In the genomic region with DNA sequence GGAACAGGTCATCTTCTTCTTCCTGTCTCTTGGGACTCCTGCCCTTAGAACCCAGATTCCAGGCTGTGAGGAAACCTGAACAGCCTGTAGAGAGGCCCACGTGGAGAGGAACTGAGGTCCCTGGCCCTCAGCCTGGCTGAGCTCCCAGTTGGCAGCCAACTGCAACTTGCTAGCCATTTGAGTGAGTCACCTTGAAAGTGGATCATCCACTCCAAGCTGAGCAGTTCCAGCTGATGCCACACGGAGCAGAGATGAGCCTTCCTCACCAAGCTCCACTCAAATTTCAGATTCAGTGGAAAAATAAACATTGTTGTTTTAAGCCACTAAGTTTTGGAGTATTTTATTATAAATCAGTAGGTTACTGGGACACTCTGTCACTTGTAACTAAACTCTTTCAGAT, we compare ENCODE assay signal across 8 cellular contexts.
DNase-seq lines count a peak whose midpoint lies in the region; TF ChIP-seq lines count a peak whose summit lies in the region.

No MANE protein-coding gene starts in this region.

- no peak overlapping the region for H3K27ac Mint-ChIP-seq in nephron
- H3K27ac Mint-ChIP-seq in activated T-helper 1 cell treated with anti-CD3 and anti-CD28 coated beads, Interleukin-12 subunit alpha, Interleukin-12 subunit beta, Interleukin-2, Interleukin-4 antibody, amounts not matched to agents 30 ng/mL and 10 ng/mL and 1 ng/mL, durations not matched to agents 14 hours and 24 hours and 36 hours, result no peak overlapping the region

- no peaks in the 10 kb centered on the region for H3K36me3 Mint-ChIP-seq in nephron (ENCODE audit: low read depth)
- no peaks in the 10 kb centered on the region for H3K36me3 Mint-ChIP-seq in activated T-helper 1 cell treated with anti-CD3 and anti-CD28 coated beads, Interleukin-12 subunit alpha, Interleukin-12 subunit beta, Interleukin-2, Interleukin-4 antibody, amounts not matched to agents 30 ng/mL and 10 ng/mL and 1 ng/mL, durations not matched to agents 14 hours and 24 hours and 36 hours (ENCODE audit: low read depth)

- intact Hi-C loops in activated T-helper 1 cell treated with anti-CD3 and anti-CD28 coated beads, Interleukin-12 subunit alpha, Interleukin-12 subunit beta, Interleukin-2, Interleukin-4 antibody, amounts not matched to agents 30 ng/mL and 10 ng/mL and 1 ng/mL, durations not matched to agents 14 hours and 24 hours and 36 hours (cut with micrococcal nuclease), result no loop called here

- peaks cover 8% of the 10 kb centered on the region for H3K4me1 Mint-ChIP-seq in nephron
- no peaks in the 10 kb centered on the region for H3K4me1 Mint-ChIP-seq in activated T-helper 1 cell treated with anti-CD3 and anti-CD28 coated beads, Interleukin-12 subunit alpha, Interleukin-12 subunit beta, Interleukin-2, Interleukin-4 antibody, amounts not matched to agents 30 ng/mL and 10 ng/mL and 1 ng/mL, durations not matched to agents 14 hours and 24 hours and 36 hours (ENCODE audit: low read depth)

- H3K4me3 ChIP-seq in GM12875 (ENCODE audit: low read depth, low read length), result no peak overlapping the region

- in situ Hi-C loops in GM13977 (cut with MboI; ENCODE audit: low pct_unique_long_range_greater_than_20kb, low sequenced_read_pairs, unreplicated experiment), result no loop called here

- DNase-seq in NCI-H2196 (lab: John Stamatoyannopoulos, UW; ENCODE audit: unreplicated experiment) (peak; percentile 76), dermis microvascular lymphatic vessel endothelial cell (ENCODE audit: low read depth in 2 of 2) (peak; percentile 72 to 89), GM13977 (ENCODE audit: low spot score) (no peak)
- no peak for DNase-seq in activated naive CD4-positive, alpha-beta T cell (lab: John Stamatoyannopoulos, UW)
- DNase-seq in stimulated activated CD8-positive, alpha-beta memory T cell treated with anti-CD3 and anti-CD28 coated beads, Interleukin-4, amount 100 ng/mL, for 48 hours, result no peak
- no peak for DNase-seq in activated T-helper 1 cell treated with anti-CD3 and anti-CD28 coated beads, Interleukin-12 subunit alpha, Interleukin-12 subunit beta, Interleukin-2, Interleukin-4 antibody, amounts not matched to agents 30 ng/mL and 10 ng/mL and 1 ng/mL, durations not matched to agents 14 hours and 24 hours and 36 hours (ENCODE audit: low spot score)

- peaks cover 20% of the 10 kb centered on the region for H3K9me3 Mint-ChIP-seq in nephron
- H3K9me3 Mint-ChIP-seq in activated T-helper 1 cell treated with anti-CD3 and anti-CD28 coated beads, Interleukin-12 subunit alpha, Interleukin-12 subunit beta, Interleukin-2, Interleukin-4 antibody, amounts not matched to agents 30 ng/mL and 10 ng/mL and 1 ng/mL, durations not matched to agents 14 hours and 24 hours and 36 hours, result peaks cover 3% of the 10 kb centered on the region

- 0 out of 2 replicates have a peak, but pooled peaks have one; percentile 17 for TF ChIP-seq CTCF in GM12875 (IDR thresholded peaks at IDR 0.05; ENCODE audit: borderline replicate concordance, insufficient read depth, low read depth, low read length)
- TF ChIP-seq CTCF in nephron (IDR thresholded peaks at IDR 0.05; ENCODE audit: unreplicated experiment in 3 of 3), result peak in 2 of 3 experiments; percentile 30 to 34
- TF ChIP-seq CTCF in GM13977 (IDR thresholded peaks at IDR 0.05; ENCODE audit: extremely low read depth, insufficient read depth, missing control alignments), result no peak

- peaks cover 4% of the 10 kb centered on the region for H3K27me3 Mint-ChIP-seq in nephron (ENCODE audit: low read depth)
- H3K27me3 Mint-ChIP-seq in activated T-helper 1 cell treated with anti-CD3 and anti-CD28 coated beads, Interleukin-12 subunit alpha, Interleukin-12 subunit beta, Interleukin-2, Interleukin-4 antibody, amounts not matched to agents 30 ng/mL and 10 ng/mL and 1 ng/mL, durations not matched to agents 14 hours and 24 hours and 36 hours (ENCODE audit: insufficient read depth), result no peaks in the 10 kb centered on the region

- H3K4me3 Mint-ChIP-seq in nephron, result no peak overlapping the region
- no peak overlapping the region for H3K4me3 Mint-ChIP-seq in activated T-helper 1 cell treated with anti-CD3 and anti-CD28 coated beads, Interleukin-12 subunit alpha, Interleukin-12 subunit beta, Interleukin-2, Interleukin-4 antibody, amounts not matched to agents 30 ng/mL and 10 ng/mL and 1 ng/mL, durations not matched to agents 14 hours and 24 hours and 36 hours

Comparison
In these comparisons a context has a peak if more than half of its experiments do, and no peak if none do; other contexts are left out.
1. DNase-seq: peak in NCI-H2196 (single experiment) and dermis microvascular lymphatic vessel endothelial cell (2 of 2); none in activated naive CD4-positive, alpha-beta T cell (0 of 4), GM13977 (single experiment), stimulated activated CD8-positive, alpha-beta memory T cell treated with anti-CD3 and anti-CD28 coated beads, Interleukin-4, amount 100 ng/mL, for 48 hours (single experiment) and activated T-helper 1 cell treated with anti-CD3 and anti-CD28 coated beads, Interleukin-12 subunit alpha, Interleukin-12 subunit beta, Interleukin-2, Interleukin-4 antibody, amounts not matched to agents 30 ng/mL and 10 ng/mL and 1 ng/mL, durations not matched to agents 14 hours and 24 hours and 36 hours (single experiment).